Comparison of ENCODE assay signal across 15 cellular contexts in genomic region chr5:174572591-174572990, GRCh38.
"Had no signal": no experiment of that assay in that cellular context is flagged by ENCODE, and none has a peak within 500 bp of the region (broad histone marks: within the 10 kb centered on the region; RNA-seq: fewer than 3 reads in every experiment).

No MANE protein-coding gene starts in this region.

- H3K4me3 ChIP-seq: gastrocnemius medialis, heart right ventricle, lung, right atrium auricular region, suprapubic skin had no signal

- H3K36me3 ChIP-seq: gastrocnemius medialis, heart right ventricle, right atrium auricular region, suprapubic skin had no signal

- H3K27me3 ChIP-seq: gastrocnemius medialis, right atrium auricular region, suprapubic skin had no signal

- H3K27ac ChIP-seq: gastrocnemius medialis, heart right ventricle, right atrium auricular region, suprapubic skin had no signal

- DNase-seq: activated CD4-positive, CD25-positive, alpha-beta regulatory T cell treated with anti-CD3 and anti-CD28 coated beads, Interleukin-2, amount 50 U/mL, for 72 hours; activated naive CD4-positive, alpha-beta T cell treated with Interleukin-2 at 50 U/mL for 16 hours; activated naive CD8-positive, alpha-beta T cell treated with anti-CD3 and anti-CD28 coated beads, Interleukin-2, amount 50 U/mL, for 24 hours; activated T-cell treated with anti-CD3 and anti-CD28 coated beads for 4 hours; gastrocnemius medialis; heart right ventricle; naive thymus-derived CD8-positive, alpha-beta T cell; small intestine; stimulated activated CD4-positive, alpha-beta T cell treated with anti-CD3 and anti-CD28 coated beads, Interleukin-4, amount 100 ng/mL, for 4 hours; stimulated activated CD8-positive, alpha-beta memory T cell treated with anti-CD3 and anti-CD28 coated beads, Interleukin-4, amount 100 ng/mL, for 48 hours; stimulated activated naive CD8-positive, alpha-beta T cell treated with anti-CD3 and anti-CD28 coated beads, Interleukin-15, Interleukin-2, amounts not matched to agents 100 U/mL and 50 U/mL, for 24 hours; T-helper 1 cell had no signal

- H3K9me3 ChIP-seq: gastrocnemius medialis, right atrium auricular region, suprapubic skin had no signal

- FAIRE-seq: small intestine had no signal

- ATAC-seq: activated naive CD8-positive, alpha-beta T cell treated with anti-CD3 and anti-CD28 coated beads, Interleukin-2, amount 50 U/mL, for 24 hours; gastrocnemius medialis; naive thymus-derived CD8-positive, alpha-beta T cell; stimulated activated naive CD8-positive, alpha-beta T cell treated with anti-CD3 and anti-CD28 coated beads, Interleukin-15, Interleukin-2, amounts not matched to agents 100 U/mL and 50 U/mL, for 24 hours had no signal
